25 cellular contexts compared by ENCODE assay signal in the genomic region with DNA sequence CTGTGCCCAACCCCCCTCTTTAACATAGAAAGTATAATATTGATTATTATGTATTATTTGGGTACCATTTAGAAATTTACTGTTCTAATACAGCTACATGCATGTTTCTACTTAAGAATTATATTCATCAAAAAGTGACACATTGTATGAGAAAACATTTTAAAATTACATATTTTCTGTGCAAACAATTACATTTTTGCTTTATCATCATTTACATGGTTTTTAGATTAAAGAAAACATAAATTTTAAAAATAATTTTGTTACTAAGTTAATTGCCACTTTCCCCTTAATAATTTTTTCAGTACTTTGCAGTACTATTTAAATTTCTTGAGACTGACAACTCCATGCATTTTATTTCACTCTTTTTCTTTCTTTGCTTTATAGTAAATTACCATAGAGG.
DNase-seq lines count a peak whose midpoint lies in the region; ATAC-seq, FAIRE-seq and TF ChIP-seq lines count a peak whose summit lies in the region.
"Had no signal": no experiment of that assay in that cellular context is flagged by ENCODE, and none has a peak within 500 bp of the region (broad histone marks: within the 10 kb centered on the region; RNA-seq: fewer than 3 reads in every experiment).

No MANE protein-coding gene starts in this region.

- no peaks in the 10 kb centered on the region for H3K27me3 Mint-ChIP-seq in neural progenitor cell (ENCODE audit: insufficient read depth, low read depth)
- H3K27me3 Mint-ChIP-seq: CD4-positive, alpha-beta T cell; CD8-positive, alpha-beta memory T cell had no signal

- H3K36me3 Mint-ChIP-seq in neural progenitor cell, result no peaks in the 10 kb centered on the region

- no peak overlapping the region for H3K27ac Mint-ChIP-seq in neural progenitor cell
- H3K27ac Mint-ChIP-seq: CD14-positive monocyte; CD4-positive, alpha-beta T cell; CD8-positive, alpha-beta memory T cell; HFFc6 had no signal

- H3K27me3 ChIP-seq in neural progenitor cell (no peaks in the 10 kb centered on the region), esophagus muscularis mucosa (no peaks in the 10 kb centered on the region)
- H3K27me3 ChIP-seq: BE2C; BLaER1 treated with 17β-estradiol and CSF1 and Interleukin-3, amounts not matched to agents 10 nM and 100 nM had no signal

- no peak overlapping the region for H3K4me3 ChIP-seq in A549
- no peak overlapping the region for H3K4me3 ChIP-seq in neural progenitor cell
- H3K4me3 ChIP-seq in esophagus muscularis mucosa, result no peak overlapping the region
- H3K4me3 ChIP-seq: BLaER1 treated with 17β-estradiol and CSF1 and Interleukin-3, amounts not matched to agents 10 nM and 100 nM; HAP-1 had no signal

- H3K27ac ChIP-seq in A549 (no peak overlapping the region), neural progenitor cell (peak overlapping the region; percentile 31), esophagus muscularis mucosa (replicated peaks in 1 of 4) (no peak overlapping the region)
- H3K27ac ChIP-seq: BLaER1 treated with 17β-estradiol and CSF1 and Interleukin-3, amounts not matched to agents 10 nM and 100 nM had no signal

- TF ChIP-seq CTCF in A549 (IDR thresholded peaks at IDR 0.05) (no peak), neural progenitor cell (IDR thresholded peaks at IDR 0.05) (no peak), esophagus muscularis mucosa (IDR thresholded peaks at IDR 0.05) (no peak)

- peaks cover 10% of the 10 kb centered on the region for H3F3A ChIP-seq in neural progenitor cell (ENCODE audit: low read depth)

- H3K9me3 Mint-ChIP-seq in neural progenitor cell, result no peaks in the 10 kb centered on the region
- H3K9me3 Mint-ChIP-seq: CD14-positive monocyte; CD4-positive, alpha-beta T cell; CD8-positive, alpha-beta memory T cell; HFFc6 had no signal

- POLR2A ChIA-PET in A549 (lab: Yijun Ruan, JAX), result no interaction called here

- H3K9me3 ChIP-seq in A549, result no peaks in the 10 kb centered on the region
- H3K9me3 ChIP-seq in neural progenitor cell (ENCODE audit: low read depth), result no peaks in the 10 kb centered on the region
- H3K9me3 ChIP-seq in esophagus muscularis mucosa, result no peaks in the 10 kb centered on the region
- H3K9me3 ChIP-seq: BE2C; BLaER1 treated with 17β-estradiol and CSF1 and Interleukin-3, amounts not matched to agents 10 nM and 100 nM; HAP-1 had no signal

- H3K4me3 Mint-ChIP-seq in neural progenitor cell, result no peak overlapping the region
- H3K4me3 Mint-ChIP-seq: CD14-positive monocyte; CD4-positive, alpha-beta T cell; CD8-positive, alpha-beta memory T cell; HFFc6 had no signal

- intact Hi-C loops in esophagus muscularis mucosa (cut with DNase I), result no loop called here

- DNase-seq in A549 (ENCODE audit: low read depth in 1 of 2, low spot score in 1 of 2), result no peak
- DNase-seq in RCC 7860 (ENCODE audit: low spot score), result no peak
- DNase-seq in neural progenitor cell (ENCODE audit: low spot score), result no peak
- DNase-seq in esophagus muscularis mucosa (ENCODE audit: extremely low spot score), result no peak
- DNase-seq in NCI-H1694 treated with DMSO at 0.1 percent for 48 hours (lab: John Stamatoyannopoulos, UW), result no peak
- no peak for DNase-seq in NCI-H1092 treated with DMSO at 0.1 percent for 48 hours (lab: John Stamatoyannopoulos, UW)
- DNase-seq: ACHN; AML-193; BE2C; CD4-positive, alpha-beta T cell; CD8-positive, alpha-beta memory T cell; DMS 273 treated with DMSO at 0.1 percent for 48 hours; DMS79; EL; GF-D8; GOT3; HFFc6 had no signal

- H3K4me2 ChIP-seq in A549 (no peak overlapping the region), neural progenitor cell (no peak overlapping the region)
- H3K4me2 ChIP-seq: BLaER1 treated with 17β-estradiol and CSF1 and Interleukin-3, amounts not matched to agents 10 nM and 100 nM had no signal

- no peaks in the 10 kb centered on the region for H4K20me1 ChIP-seq in neural progenitor cell (ENCODE audit: low read depth)
- H4K20me1 ChIP-seq: BLaER1 treated with 17β-estradiol and CSF1 and Interleukin-3, amounts not matched to agents 10 nM and 100 nM had no signal

- FAIRE-seq in A549 (lab: Jason Lieb, UNC) (peak; percentile 7), RCC 7860 (lab: Jason Lieb, UNC) (peak; percentile 38), endometrium (lab: Jason Lieb, UNC) (peak; percentile 15)
- FAIRE-seq: D721Med, GM12891, GM18507, H54 had no signal

- TF ChIP-seq POLR2A in A549 (IDR thresholded peaks at IDR 0.05; ENCODE audit: low read length) (no peak), esophagus muscularis mucosa (IDR thresholded peaks at IDR 0.05; ENCODE audit: low read depth) (no peak)

- CTCF ChIA-PET in A549 (lab: Yijun Ruan, JAX), result no interaction called here

- no peaks in the 10 kb centered on the region for H3K4me1 ChIP-seq in A549
- peaks cover 10% of the 10 kb centered on the region for H3K4me1 ChIP-seq in neural progenitor cell
- no peaks in the 10 kb centered on the region for H3K4me1 ChIP-seq in esophagus muscularis mucosa
- H3K4me1 ChIP-seq: BE2C; BLaER1 treated with 17β-estradiol and CSF1 and Interleukin-3, amounts not matched to agents 10 nM and 100 nM had no signal

- no peak for ATAC-seq in A549

- no peak for TF ChIP-seq EP300 in A549 (IDR thresholded peaks at IDR 0.05)
- TF ChIP-seq EP300 in esophagus muscularis mucosa (IDR thresholded peaks at IDR 0.05), result no peak

- TF ChIP-seq RAD21 in A549 (conservative IDR thresholded peaks at IDR 0.05 in 1 of 2, IDR thresholded peaks at IDR 0.05 in 1 of 2), result no peak

- peaks cover 10% of the 10 kb centered on the region for H3K36me3 ChIP-seq in neural progenitor cell
- H3K36me3 ChIP-seq in esophagus muscularis mucosa, result peaks cover 11 to 72% (median 40%) of the 10 kb centered on the region in 4 donors
- H3K36me3 ChIP-seq: HAP-1 had no signal

- H3K79me2 ChIP-seq in neural progenitor cell (ENCODE audit: low read depth), result no peaks in the 10 kb centered on the region

- no peak overlapping the region for H2AFZ ChIP-seq in neural progenitor cell (replicated peaks)

- H3K9ac ChIP-seq in neural progenitor cell, result no peak overlapping the region
- H3K9ac ChIP-seq: BLaER1 treated with 17β-estradiol and CSF1 and Interleukin-3, amounts not matched to agents 10 nM and 100 nM had no signal

- H3K4me1 Mint-ChIP-seq in neural progenitor cell, result no peaks in the 10 kb centered on the region
- H3K4me1 Mint-ChIP-seq: CD14-positive monocyte; CD8-positive, alpha-beta memory T cell had no signal

TF ChIP-seq in A549, 52 proteins besides CTCF, POLR2A, EP300 and RAD21:
- TF ChIP-seq KDM5A (IDR thresholded peaks at IDR 0.05), result no peak
- no peak for TF ChIP-seq TP53 (CRISPR knock-in tag; IDR thresholded peaks at IDR 0.05)
- TF ChIP-seq MAFK (IDR thresholded peaks at IDR 0.05; ENCODE audit: partially characterized antibody), result peak; percentile 48
TF ChIP-seq in A549: peak in this region for 1.
